ENCODE assay signal across 34 cellular contexts in the genomic region with DNA sequence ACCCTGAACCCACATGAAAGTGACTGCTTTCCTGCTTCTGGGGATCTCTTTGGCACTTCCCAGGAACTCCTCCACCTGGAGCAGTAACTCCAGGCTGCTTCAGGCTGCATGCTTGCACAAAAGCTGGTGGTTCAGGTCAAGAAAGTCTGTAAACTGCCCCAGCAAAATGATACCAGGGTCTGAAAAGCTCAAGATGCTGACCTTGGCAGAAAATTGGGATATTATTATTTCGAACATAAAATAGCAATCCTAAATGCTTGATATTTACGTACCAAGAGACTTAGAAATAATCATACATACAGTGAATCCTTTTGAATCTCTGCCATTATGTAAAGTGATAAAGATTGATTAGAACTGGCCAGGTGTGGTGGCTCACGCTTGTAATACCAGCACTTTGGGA.
"Had no signal": no experiment of that assay in that cellular context is flagged by ENCODE, and none has a peak within 500 bp of the region (broad histone marks: within the 10 kb centered on the region; RNA-seq: fewer than 3 reads in every experiment).

No MANE protein-coding gene starts in this region.

- H3K4me3 ChIP-seq: MG63 had no signal

- H3K27me3 ChIP-seq: MG63 had no signal

- H3K36me3 ChIP-seq: MG63 had no signal

- DNase-seq: Karpas-422, Kasumi-1, MG63, MM.1S, MV-4-11, NCI-H1048, NCI-H1092, NCI-H1092 treated with DMSO at 0.1 percent for 48 hours, NCI-H1105, NCI-H1105 treated with DMSO at 0.1 percent for 48 hours, NCI-H1417, NCI-H1417 treated with DMSO at 0.1 percent for 48 hours, NCI-H1436, NCI-H1436 treated with DMSO at 0.1 percent for 48 hours, NCI-H146, NCI-H1694, NCI-H1694 treated with DMSO at 0.1 percent for 48 hours, NCI-H187, NCI-H187 treated with DMSO at 0.1 percent for 48 hours, NCI-H1930, NCI-H2029, NCI-H2029 treated with DMSO at 0.1 percent for 48 hours, NCI-H2081, NCI-H2081 treated with DMSO at 0.1 percent for 48 hours, NCI-H2107, NCI-H2171, NCI-H2171 treated with DMSO at 0.1 percent for 48 hours, NCI-H2227 treated with DMSO at 0.1 percent for 48 hours, NCI-H226, NCI-H345, NCI-H446, NCI-H446 treated with DMSO at 0.1 percent for 48 hours, NCI-H510A, NCI-H510A treated with DMSO at 0.1 percent for 48 hours had no signal

- H3K9me3 ChIP-seq: MG63 had no signal
